Comparison of ENCODE assay signal across 1 cellular context in genomic region chr14:38210587-38211257, GRCh38.
TF ChIP-seq lines count a peak whose summit lies in the region.

No MANE protein-coding gene starts in this region.

TF ChIP-seq in HepG2, 621 proteins besides CTCF, POLR2A, EP300 and RAD21 (continued from another document):
- TF ChIP-seq, protein P1, sequence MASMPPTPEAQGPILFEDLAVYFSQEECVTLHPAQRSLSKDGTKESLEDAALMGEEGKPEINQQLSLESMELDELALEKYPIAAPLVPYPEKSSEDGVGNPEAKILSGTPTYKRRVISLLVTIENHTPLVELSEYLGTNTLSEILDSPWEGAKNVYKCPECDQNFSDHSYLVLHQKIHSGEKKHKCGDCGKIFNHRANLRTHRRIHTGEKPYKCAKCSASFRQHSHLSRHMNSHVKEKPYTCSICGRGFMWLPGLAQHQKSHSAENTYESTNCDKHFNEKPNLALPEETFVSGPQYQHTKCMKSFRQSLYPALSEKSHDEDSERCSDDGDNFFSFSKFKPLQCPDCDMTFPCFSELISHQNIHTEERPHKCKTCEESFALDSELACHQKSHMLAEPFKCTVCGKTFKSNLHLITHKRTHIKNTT (CRISPR knock-in tag; IDR thresholded peaks at IDR 0.05) = no peak
- no peak for TF ChIP-seq ARNT2 (CRISPR knock-in tag; IDR thresholded peaks at IDR 0.05; ENCODE audit: low read depth)
- no peak for TF ChIP-seq NBN (conservative IDR thresholded peaks at IDR 0.05)
- no peak for TF ChIP-seq ZNF652 (CRISPR knock-in tag; IDR thresholded peaks at IDR 0.05; ENCODE audit: borderline replicate concordance, low read depth)
- no peak for TF ChIP-seq PCBP1 (IDR thresholded peaks at IDR 0.05; ENCODE audit: borderline replicate concordance, low read depth, low read length)
- TF ChIP-seq TOPORS (CRISPR knock-in tag; IDR thresholded peaks at IDR 0.05) = no peak
- no peak for TF ChIP-seq ZNF251 (CRISPR knock-in tag; IDR thresholded peaks at IDR 0.05)
- TF ChIP-seq MTF1 (CRISPR knock-in tag; IDR thresholded peaks at IDR 0.05) = no peak
- no peak for TF ChIP-seq ZNF34 (CRISPR knock-in tag; IDR thresholded peaks at IDR 0.05; ENCODE audit: borderline replicate concordance)
- no peak for TF ChIP-seq POGK (CRISPR knock-in tag; conservative IDR thresholded peaks at IDR 0.05)
- no peak for TF ChIP-seq NFRKB (IDR thresholded peaks at IDR 0.05)
- no peak for TF ChIP-seq RORA (CRISPR knock-in tag; IDR thresholded peaks at IDR 0.05)
- TF ChIP-seq ZNF761 (CRISPR knock-in tag; conservative IDR thresholded peaks at IDR 0.05) = no peak
TF ChIP-seq in HepG2: peak in this region for 0.
